In genomic region chr11:27362749-27363575, GRCh38 we compare ENCODE assay signal across 8 cellular contexts. TPM values are rescaled to one million over a fixed set of nuclear protein-coding genes. Genes with fewer than 3 reads are reported as not detected.
DNase-seq lines count a peak whose midpoint lies in the region; ATAC-seq and TF ChIP-seq lines count a peak whose summit lies in the region.

Gene CCDC34 (minus strand): TSS chr11:27363215. CDS start chr11:27363194, 21 bp downstream.

- under 1% methylated on average over 54 of the region's 57 CpGs for WGBS in mesenchymal stem cell

- peak; percentile 93 to 95 for DNase-seq in Caco-2
- peak; percentile 92 for DNase-seq in HT1080 (ENCODE audit: low read depth)
- peak; percentile 82 for DNase-seq in NOMO-1 treated with DMSO at 0.1 percent for 48 hours (lab: John Stamatoyannopoulos, UW; ENCODE audit: unreplicated experiment)
- DNase-seq in activated CD8-positive, alpha-beta memory T cell treated with anti-CD3 and anti-CD28 coated beads for 4 hours (ENCODE audit: low read depth in 2 of 2), result peak; percentile 64 to 73
- peak; percentile 74 to 81 (median 79) for DNase-seq in effector memory CD4-positive, alpha-beta T cell
- peak; percentile 93 for DNase-seq in mesenchymal stem cell
- peak; percentile 76 for DNase-seq in stimulated activated CD8-positive, alpha-beta memory T cell treated with anti-CD3 and anti-CD28 coated beads, Interleukin-12 subunit alpha, Interleukin-12 subunit beta, amount 100 ng/mL, for 1 hour (ENCODE audit: low read depth)

- H3K36me3 Mint-ChIP-seq in Caco-2 (ENCODE audit: insufficient read depth, unreplicated experiment), result peaks cover 11% of the 10 kb centered on the region

- peak within 1 kb of the TSS; percentile 36 for H2BK15ac ChIP-seq in mesenchymal stem cell (ENCODE audit: low read depth, poor library complexity, severe bottlenecking)

- peak; percentile 100 for ATAC-seq in GM21381 (IDR thresholded peaks at IDR 0.05; ENCODE audit: unreplicated experiment)

- H4K91ac ChIP-seq in mesenchymal stem cell (ENCODE audit: low read length), result peak within 1 kb of the TSS; percentile 78

- H3K4me1 ChIP-seq in Caco-2, result peaks cover 13% of the 10 kb centered on the region
- H3K4me1 ChIP-seq in effector memory CD4-positive, alpha-beta T cell (ENCODE audit: control insufficient read depth, insufficient read depth, low read length, poor library complexity, severe bottlenecking), result peaks cover 10% of the 10 kb centered on the region
- H3K4me1 ChIP-seq in mesenchymal stem cell (ENCODE audit: control insufficient read depth, insufficient read depth, low read depth, low read length), result no peaks in the 10 kb centered on the region

- BruUV-seq in Caco-2 (replicated peaks; lab: Mats Ljungman, UMichigan), result TSS peak; percentile 43

- peak within 1 kb of the TSS; percentile 92 for H3K9ac ChIP-seq in mesenchymal stem cell (ENCODE audit: low read length)

- CTCF ChIA-PET in Caco-2 (lab: Charles Lee), result interaction anchor here (0.6 to 1.3 kb wide), 4 partner anchors 11 to 123 kb away, joined by 3 to 9 read pairs (median 6); partner anchors contain the start of gene LGR4

- peak within 1 kb of the TSS; percentile 93 for H2AFZ ChIP-seq in mesenchymal stem cell (ENCODE audit: low read depth, low read length)

- H2AK5ac ChIP-seq in mesenchymal stem cell (ENCODE audit: low read length, severe bottlenecking), result no peak within 1 kb of the TSS

- H4K8ac ChIP-seq in mesenchymal stem cell (ENCODE audit: low read length), result peak within 1 kb of the TSS; percentile 81

- H2BK120ac ChIP-seq in mesenchymal stem cell (ENCODE audit: low read depth, low read length), result no peak within 1 kb of the TSS

- H3K14ac ChIP-seq in mesenchymal stem cell (ENCODE audit: low read length in 2 of 2), result peak within 1 kb of the TSS in 1 of 2 experiments; percentile 87

- H3K9me3 Mint-ChIP-seq in Caco-2 (ENCODE audit: unreplicated experiment), result no peaks in the 10 kb centered on the region

- peak within 1 kb of the TSS; percentile 92 for H3K4me2 ChIP-seq in mesenchymal stem cell (ENCODE audit: low read length, poor library complexity, severe bottlenecking)

- H3K9me3 ChIP-seq in Caco-2, result no peaks in the 10 kb centered on the region
- H3K9me3 ChIP-seq in effector memory CD4-positive, alpha-beta T cell (ENCODE audit: control insufficient read depth, low read length), result no peaks in the 10 kb centered on the region
- H3K9me3 ChIP-seq in mesenchymal stem cell (ENCODE audit: control insufficient read depth, low read length), result no peaks in the 10 kb centered on the region

- H3K27ac ChIP-seq in effector memory CD4-positive, alpha-beta T cell (ENCODE audit: insufficient read depth, low read length, poor library complexity, severe bottlenecking), result peak within 1 kb of the TSS; percentile 43
- peak within 1 kb of the TSS; percentile 44 for H3K27ac ChIP-seq in mesenchymal stem cell (ENCODE audit: low read length, poor library complexity, severe bottlenecking)

- H3K27ac Mint-ChIP-seq in Caco-2 (ENCODE audit: unreplicated experiment), result peak within 1 kb of the TSS; percentile 91

- peak within 1 kb of the TSS; percentile 60 to 88 for H3K18ac ChIP-seq in mesenchymal stem cell (ENCODE audit: low read depth in 1 of 2, low read length in 2 of 2)

- H3K27me3 ChIP-seq in Caco-2 (replicated peaks; ENCODE audit: control insufficient read depth, insufficient read depth, low read length) (no peaks in the 10 kb centered on the region), mesenchymal stem cell (ENCODE audit: control insufficient read depth in 1 of 2, insufficient read depth in 1 of 2, low read length in 2 of 2) (no peaks in the 10 kb centered on the region)
- no peaks in the 10 kb centered on the region for H3K27me3 ChIP-seq in effector memory CD4-positive, alpha-beta T cell (replicated peaks; ENCODE audit: control insufficient read depth, insufficient read depth, low read length, poor library complexity, severe bottlenecking)

- H3K79me1 ChIP-seq in mesenchymal stem cell (replicated peaks; ENCODE audit: low read length, poor library complexity, severe bottlenecking), result peaks cover 15% of the 10 kb centered on the region

- peak within 1 kb of the TSS; percentile 61 to 70 for H2BK12ac ChIP-seq in mesenchymal stem cell (ENCODE audit: low read length in 2 of 2)

- no peak within 1 kb of the TSS for H2BK5ac ChIP-seq in mesenchymal stem cell (ENCODE audit: low read depth, low read length, poor library complexity, severe bottlenecking)

- H3K23ac ChIP-seq in mesenchymal stem cell (ENCODE audit: low read length in 2 of 2), result peak within 1 kb of the TSS in 1 of 2 experiments; percentile 6

- peaks cover 36% of the 10 kb centered on the region for H3K4me1 Mint-ChIP-seq in Caco-2 (ENCODE audit: low read depth, unreplicated experiment)

- H3K27me3 Mint-ChIP-seq in Caco-2 (ENCODE audit: insufficient read depth, unreplicated experiment), result no peaks in the 10 kb centered on the region

- H3K4me3 ChIP-seq in Caco-2 (ENCODE audit: low read depth, low read length) (peak within 1 kb of the TSS; percentile 80), mesenchymal stem cell (ENCODE audit: insufficient read depth in 1 of 2, low read depth in 1 of 2, low read length in 2 of 2) (peak within 1 kb of the TSS; percentile 83 to 92)
- peak within 1 kb of the TSS; percentile 84 for H3K4me3 ChIP-seq in effector memory CD4-positive, alpha-beta T cell (ENCODE audit: insufficient read depth, low read depth, low read length, poor library complexity, severe bottlenecking)

- intact Hi-C loops in Caco-2 (cut with micrococcal nuclease; ENCODE audit: unreplicated experiment), result loop anchor here (1.0 kb wide), 7 partner anchors 9 to 179 kb away; no protein-coding TSS in a partner anchor

- POLR2A ChIA-PET in Caco-2 (lab: Charles Lee), result interaction anchor here (1.0 to 1.4 kb wide), 2 partner anchors 33 to 109 kb away, joined by 5 to 6 read pairs; partner anchors contain the start of gene LGR4

- H3K4me3 Mint-ChIP-seq in Caco-2 (ENCODE audit: unreplicated experiment), result peak within 1 kb of the TSS; percentile 94

- peak within 1 kb of the TSS in 1 of 2 experiments; percentile 75 for H3K4ac ChIP-seq in mesenchymal stem cell (ENCODE audit: low read depth in 1 of 2, low read length in 2 of 2)

- H3K36me3 ChIP-seq in Caco-2 (ENCODE audit: control insufficient read depth, insufficient read depth, low read length), result no peaks in the 10 kb centered on the region
- no peaks in the 10 kb centered on the region for H3K36me3 ChIP-seq in effector memory CD4-positive, alpha-beta T cell (ENCODE audit: control insufficient read depth, insufficient read depth, low read length)
- peaks cover 3 to 7% of the 10 kb centered on the region in 2 experiments for H3K36me3 ChIP-seq in mesenchymal stem cell (ENCODE audit: control insufficient read depth in 1 of 2, insufficient read depth in 2 of 2, low read depth in 1 of 2, low read length in 2 of 2)

- no peak for TF ChIP-seq CTCF in Caco-2 (IDR thresholded peaks at IDR 0.05; ENCODE audit: insufficient read depth in 1 of 2, low read depth in 1 of 2, low read length in 1 of 2, severe bottlenecking in 1 of 2, unreplicated experiment in 1 of 2)

RNA-seq across cellular contexts. Expression of gene CCDC34, which starts in this region (rescaled TPM):
- 25.0 and 25.7 TPM in 2 replicates for total RNA-seq in Caco-2 (2022)
- total RNA-seq in HT1080 (2014; rRNA removed; shearing (Covaris generic)), result 10.5 and 11.4 TPM in 2 replicates
- polyA plus RNA-seq in HT1080 (2015; cell fraction: cytosol; rRNA removed), result 16.7 and 17.4 TPM in 2 replicates
- polyA plus RNA-seq in HT1080 (2015; cell fraction: nucleus; rRNA removed), result 6.7 and 9.3 TPM in 2 replicates
- polyA plus RNA-seq in mesenchymal stem cell (2013, experiment 1 of 2), result 10.2 TPM
- polyA plus RNA-seq in mesenchymal stem cell (2013, experiment 2 of 2), result 11.4 TPM

Comparison
In these comparisons a context has a peak if more than half of its experiments do, and no peak if none do; other contexts are left out.
1. Peak in every context shown above with its lines: DNase-seq, ATAC-seq, H3K4me3 ChIP-seq and H3K27ac ChIP-seq.